Comparison of ENCODE assay signal across 9 cellular contexts in the genomic region with DNA sequence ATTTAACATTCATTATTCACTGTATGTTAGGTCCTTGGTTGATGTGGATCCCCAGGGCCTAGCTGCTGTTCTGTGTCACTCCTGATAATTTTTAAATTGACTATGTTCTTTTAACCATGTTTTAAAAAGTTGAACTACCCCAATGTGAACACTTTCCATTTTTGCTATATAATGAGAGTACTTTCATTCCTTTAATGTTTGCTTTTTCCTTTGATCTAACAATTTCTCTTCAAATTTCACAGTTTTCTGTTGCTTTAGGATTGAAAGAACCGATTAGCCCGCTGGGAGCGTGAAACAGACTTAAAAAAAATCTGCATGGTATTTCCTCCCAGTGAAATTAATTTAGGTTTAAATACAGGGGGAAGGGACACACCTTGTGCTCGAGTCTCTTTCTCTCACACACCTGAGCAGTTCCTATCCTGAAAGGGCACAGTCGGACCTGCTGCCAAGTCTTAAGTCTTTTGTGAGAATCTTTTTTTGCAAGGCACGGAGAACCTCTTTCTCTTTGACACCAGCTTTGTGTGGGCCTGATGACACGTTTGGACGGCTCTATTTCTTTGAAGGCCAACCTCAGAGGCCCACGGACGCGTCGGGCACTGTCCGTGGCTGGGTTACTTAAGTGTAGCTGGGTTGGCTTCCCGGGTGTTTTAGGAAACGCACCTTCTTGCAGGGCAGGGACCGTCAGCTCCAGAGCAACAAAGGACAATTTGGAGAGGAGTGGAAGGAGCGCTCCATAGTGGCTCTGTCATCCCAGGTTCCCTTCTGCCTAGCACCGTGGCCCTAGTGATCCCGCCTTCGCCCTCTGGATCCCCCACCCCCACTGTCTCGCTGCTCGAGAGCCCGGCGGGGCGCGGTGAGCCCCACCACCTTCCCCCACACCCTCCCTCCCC. TPM values are rescaled to one million over a fixed set of nuclear protein-coding genes. Genes with fewer than 3 reads are reported as not detected.
DNase-seq lines count a peak whose midpoint lies in the region; ATAC-seq and TF ChIP-seq lines count a peak whose summit lies in the region.
"Had no signal": no experiment of that assay in that cellular context is flagged by ENCODE, and none has a peak within 500 bp of the region (broad histone marks: within the 10 kb centered on the region; RNA-seq: fewer than 3 reads in every experiment).

No MANE protein-coding gene starts in this region.

- CTCF ChIA-PET in WTC11 (lab: Charles Lee): interaction anchor here (1.2 kb wide), 1 partner anchor 79 kb away, joined by 4 read pairs; no protein-coding TSS in a partner anchor

- no peaks in the 10 kb centered on the region for H3K36me3 Mint-ChIP-seq in WTC11

- H3K9ac ChIP-seq in iPS-18a (ENCODE audit: low read length): no peak overlapping the region

- H3K27ac ChIP-seq in iPS-18a (ENCODE audit: low read length): no peak overlapping the region
- peak overlapping the region in 9 of 21 experiments; percentile 12 to 75 (median 48) for H3K27ac ChIP-seq in skin epidermis
- H3K27ac ChIP-seq: 22Rv1 had no signal

- H3K27me3 ChIP-seq in iPS-18a (ENCODE audit: control insufficient read depth, insufficient read depth, low read length) (peaks cover 83% of the 10 kb centered on the region), BE2C (peaks cover 66% of the 10 kb centered on the region)

- H3K36me3 ChIP-seq in iPS-18a (ENCODE audit: control insufficient read depth, low read depth, low read length): no peaks in the 10 kb centered on the region
- no peaks in the 10 kb centered on the region for H3K36me3 ChIP-seq in BE2C

- H3K9me3 ChIP-seq in iPS-18a (ENCODE audit: control insufficient read depth, low read depth, low read length): no peaks in the 10 kb centered on the region
- no peaks in the 10 kb centered on the region for H3K9me3 ChIP-seq in BE2C

- peaks cover 82% of the 10 kb centered on the region for H3K27me3 Mint-ChIP-seq in WTC11 (ENCODE audit: low read depth)

- no peak overlapping the region for H3K27ac Mint-ChIP-seq in WTC11

- H3K4me1 Mint-ChIP-seq in WTC11: peaks cover 61% of the 10 kb centered on the region

- POLR2A ChIA-PET in WTC11 (lab: Charles Lee): no interaction called here

- no peak for TF ChIP-seq CTCF in WTC11 (IDR thresholded peaks at IDR 0.05)
- no peak for TF ChIP-seq CTCF in BE2C (IDR thresholded peaks at IDR 0.05; ENCODE audit: low read depth, low read length)

- no peaks in the 10 kb centered on the region for H3K9me3 Mint-ChIP-seq in WTC11

- ATAC-seq in WTC11 (peak; percentile 6; the same call in 1 of the 2 replicates), HG03139 (IDR thresholded peaks at IDR 0.05; ENCODE audit: unreplicated experiment) (no peak)

- DNase-seq in DMS 273 (lab: John Stamatoyannopoulos, UW; ENCODE audit: unreplicated experiment) (peak; percentile 79), DMS 273 treated with DMSO at 0.1 percent for 48 hours (lab: John Stamatoyannopoulos, UW) (no peak), WTC11 (ENCODE audit: low spot score) (peak; percentile 26), AML-193 (lab: John Stamatoyannopoulos, UW) (no peak), BE2C (no peak)

- peak overlapping the region; percentile 64 for H3K4me3 ChIP-seq in iPS-18a (ENCODE audit: low read length)
- peak overlapping the region; percentile 50 to 61 (median 55) for H3K4me3 ChIP-seq in skin epidermis
- H3K4me3 ChIP-seq in BE2C (ENCODE audit: low read depth, low read length): no peak overlapping the region

- peak overlapping the region; percentile 74 for H3K4me3 Mint-ChIP-seq in WTC11

- peaks cover 27% of the 10 kb centered on the region for H3K4me1 ChIP-seq in iPS-18a (ENCODE audit: control insufficient read depth, low read depth, low read length)
- no peaks in the 10 kb centered on the region for H3K4me1 ChIP-seq in BE2C

TF ChIP-seq in WTC11, 78 proteins besides CTCF, POLR2A, EP300 and RAD21:
- TF ChIP-seq ZNF263 (CRISPR knock-in tag; IDR thresholded peaks at IDR 0.05; ENCODE audit: low read depth) (no peak), ZNF219 (CRISPR knock-in tag; IDR thresholded peaks at IDR 0.05; ENCODE audit: borderline replicate concordance) (no peak), CREB1 (CRISPR knock-in tag; IDR thresholded peaks at IDR 0.05) (no peak), EMX1 (CRISPR knock-in tag; IDR thresholded peaks at IDR 0.05) (no peak), OVOL2 (CRISPR knock-in tag; IDR thresholded peaks at IDR 0.05; ENCODE audit: borderline replicate concordance) (no peak)
- TF ChIP-seq, protein P1, sequence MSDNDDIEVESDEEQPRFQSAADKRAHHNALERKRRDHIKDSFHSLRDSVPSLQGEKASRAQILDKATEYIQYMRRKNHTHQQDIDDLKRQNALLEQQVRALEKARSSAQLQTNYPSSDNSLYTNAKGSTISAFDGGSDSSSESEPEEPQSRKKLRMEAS (CRISPR knock-in tag; IDR thresholded peaks at IDR 0.05): no peak

RNA-seq across cellular contexts. Expression of a gene that starts 1.0 kb away (rescaled TPM):
- 5.0 to 6.6 TPM (median 5.9 TPM) in 3 replicates for total RNA-seq in WTC11 (2021)
- polyA plus RNA-seq in BE2C (2012; ENCODE audit: insufficient read depth, insufficient read length, low read depth): not detected

RNA-seq across cellular contexts. Expression of a gene that starts 47.2 kb away (rescaled TPM):
- 34.2 to 43.8 TPM (median 42.6 TPM) in 3 replicates for total RNA-seq in WTC11 (2021)
- polyA plus RNA-seq in BE2C (2012; ENCODE audit: insufficient read depth, insufficient read length, low read depth): 2.7 TPM

Comparison
In these comparisons a context has a peak if more than half of its experiments do, and no peak if none do; other contexts are left out.
1. DNase-seq: peak in DMS 273 (single experiment) and WTC11 (single experiment); none in DMS 273 treated with DMSO at 0.1 percent for 48 hours (single experiment), AML-193 (0 of 2) and BE2C (single experiment).